8 cellular contexts compared by ENCODE assay signal in genomic region chr15:38414351-38414750, GRCh38. TPM values are rescaled to one million over a fixed set of nuclear protein-coding genes. Genes with fewer than 3 reads are reported as not detected.
DNase-seq lines count a peak whose midpoint lies in the region; ATAC-seq and TF ChIP-seq lines count a peak whose summit lies in the region.

No MANE protein-coding gene starts in this region.

- H3K9me2 ChIP-seq in OCI-LY1 (ENCODE audit: low read depth, low read length): no peaks in the 10 kb centered on the region

- H2AFZ ChIP-seq in OCI-LY1 (ENCODE audit: low read length): no peak overlapping the region

- TF ChIP-seq CTCF in GM13976 (IDR thresholded peaks at IDR 0.05; ENCODE audit: borderline replicate concordance, control extremely low read depth, extremely low read depth, insufficient read depth, missing control alignments) (peak; percentile 26), OCI-LY1 (IDR thresholded peaks at IDR 0.05; ENCODE audit: low read length) (peak; percentile 33; the same call in 1 of the 2 replicates), coronary artery (IDR thresholded peaks at IDR 0.05) (peak; percentile 51)

- DNase-seq in A172 (ENCODE audit: low spot score) (peak; percentile 53), GM13976 (ENCODE audit: low spot score) (no peak), coronary artery (ENCODE audit: low spot score) (no peak), left lobe of liver (ENCODE audit: low spot score) (no peak), NCI-H2029 (lab: John Stamatoyannopoulos, UW) (no peak)

- H3K4me3 ChIP-seq in OCI-LY1 (ENCODE audit: low read depth, low read length, poor library complexity, severe bottlenecking) (no peak overlapping the region), coronary artery (no peak overlapping the region)

- no peaks in the 10 kb centered on the region for H3K4me1 ChIP-seq in OCI-LY1 (ENCODE audit: insufficient read depth, low read length, severe bottlenecking)

- H3K9me3 ChIP-seq in OCI-LY1 (ENCODE audit: low read length): no peaks in the 10 kb centered on the region

- peak; percentile 67 for ATAC-seq in left lobe of liver
- ATAC-seq in HG03139 (IDR thresholded peaks at IDR 0.05; ENCODE audit: unreplicated experiment): no peak
- ATAC-seq in GM19397 (IDR thresholded peaks at IDR 0.05; ENCODE audit: unreplicated experiment): no peak

- H3K27ac ChIP-seq in OCI-LY1 (ENCODE audit: low read depth, low read length, poor library complexity, severe bottlenecking) (no peak overlapping the region), coronary artery (no peak overlapping the region)

- H3K79me2 ChIP-seq in OCI-LY1 (ENCODE audit: insufficient read depth, low read length): no peaks in the 10 kb centered on the region

- in situ Hi-C loops in GM13976 (cut with MboI; ENCODE audit: low sequenced_read_pairs, unreplicated experiment): no loop called here

- H3F3A ChIP-seq in OCI-LY1 (ENCODE audit: insufficient read depth, low read length): no peaks in the 10 kb centered on the region

- H4K20me1 ChIP-seq in OCI-LY1 (ENCODE audit: insufficient read depth, low read length): no peaks in the 10 kb centered on the region

- no peaks in the 10 kb centered on the region for H3K36me3 ChIP-seq in OCI-LY1 (ENCODE audit: insufficient read depth, low read length)

- no peak overlapping the region for H3K9ac ChIP-seq in OCI-LY1 (ENCODE audit: low read length)

- H3K27me3 ChIP-seq in OCI-LY1 (ENCODE audit: insufficient read depth, low read length): no peaks in the 10 kb centered on the region

- H3K4me2 ChIP-seq in OCI-LY1 (ENCODE audit: low read length): no peak overlapping the region

RNA-seq across cellular contexts. Expression of gene FAM98B, which starts 39.6 kb away (rescaled TPM):
- total RNA-seq in A172 (2014; rRNA removed; shearing (Covaris generic)): 4.5 and 5.1 TPM in 2 replicates
- total RNA-seq in left lobe of liver: 5.5 TPM
